ENCODE assay signal across 8 cellular contexts in the genomic region with DNA sequence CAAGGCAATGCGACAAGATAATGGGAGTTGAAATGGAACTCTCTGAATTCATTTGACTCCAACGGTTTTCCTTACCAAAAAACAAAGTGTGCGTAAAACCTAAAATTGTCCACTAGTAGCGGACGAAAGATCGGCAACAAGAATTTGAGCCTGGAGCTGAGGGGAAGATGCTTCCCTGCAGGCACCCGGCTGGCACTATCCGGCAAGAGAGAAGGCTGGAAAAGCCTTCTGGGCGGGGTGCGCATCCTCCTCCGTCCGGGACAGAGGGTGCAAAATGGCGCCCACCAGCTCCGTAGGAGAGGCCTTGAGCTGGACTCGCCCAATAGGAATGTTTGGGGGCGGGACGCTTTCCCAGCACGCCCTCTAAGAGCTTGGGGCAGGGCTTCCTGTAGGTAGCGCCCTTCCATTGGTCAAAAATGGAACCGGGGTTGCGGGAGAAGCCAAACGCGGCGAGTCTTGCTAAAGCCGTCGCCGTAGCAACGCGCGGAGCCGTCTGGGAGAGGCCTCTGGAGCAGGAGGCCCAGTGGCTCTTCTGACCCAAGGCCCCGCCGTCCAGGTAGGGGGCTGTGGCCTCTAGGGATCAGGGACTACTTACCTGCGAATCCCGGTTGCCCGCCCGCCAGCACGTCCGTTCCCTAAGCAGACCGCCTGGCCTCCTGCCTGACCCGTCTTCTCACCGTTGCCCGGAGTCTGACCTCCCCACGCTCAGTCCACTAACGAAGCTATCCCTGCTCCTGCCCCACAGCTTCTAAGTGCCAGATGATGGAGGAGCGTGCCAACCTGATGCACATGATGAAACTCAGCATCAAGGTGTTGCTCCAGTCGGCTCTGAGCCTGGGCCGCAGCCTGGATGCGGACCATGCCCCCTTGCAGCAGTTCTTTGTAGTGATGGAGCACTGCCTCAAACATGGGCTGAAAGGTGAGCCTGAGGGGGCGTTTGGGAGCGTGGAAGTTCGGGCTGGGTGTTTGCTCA. TPM values are rescaled to one million over a fixed set of nuclear protein-coding genes. Genes with fewer than 3 reads are reported as not detected.
A peak's percentile ranks its signal among the peaks of the same experiment; 100 is the strongest.
DNase-seq lines count a peak whose midpoint lies in the region; ATAC-seq, FAIRE-seq and TF ChIP-seq lines count a peak whose summit lies in the region.

No MANE protein-coding gene starts in this region.

- peak; percentile 81 for FAIRE-seq in H54 (lab: Jason Lieb, UNC)

- peak overlapping the region; percentile 81 for H3K4me3 ChIP-seq in brain microvascular endothelial cell (ENCODE audit: low read depth, low read length)

- intact Hi-C loops in sciatic nerve (cut with DNase I), result no loop called here

- peak; percentile 87 for TF ChIP-seq POLR2A in H54 (IDR thresholded peaks at IDR 0.05; ENCODE audit: low read depth, low read length)

- peaks cover 18% of the 10 kb centered on the region for H3K36me3 ChIP-seq in brain microvascular endothelial cell (replicated peaks)

- ATAC-seq in sciatic nerve, result peak; percentile 100

- H3K27me3 ChIP-seq in brain microvascular endothelial cell (replicated peaks), result no peaks in the 10 kb centered on the region

- H3K27ac ChIP-seq in brain microvascular endothelial cell, result peak overlapping the region; percentile 65

- peak; percentile 99 for DNase-seq in EH (ENCODE audit: low read depth)
- DNase-seq in H54 (ENCODE audit: insufficient read length, low spot score), result peak; percentile 99
- peak; percentile 94 for DNase-seq in NCI-H1105 (lab: John Stamatoyannopoulos, UW)
- DNase-seq in T-helper 9 cell, result peak; percentile 88
- DNase-seq in brain microvascular endothelial cell, result peak; percentile 98
- peak; percentile 93 for DNase-seq in iPS DF 4.7 (ENCODE audit: extremely low read depth, low spot score)
- peak; percentile 99 for DNase-seq in sciatic nerve (ENCODE audit: low spot score)
- DNase-seq in NOMO-1 treated with DMSO at 0.1 percent for 48 hours (lab: John Stamatoyannopoulos, UW; ENCODE audit: unreplicated experiment), result no peak

- TF ChIP-seq CTCF in brain microvascular endothelial cell (IDR thresholded peaks at IDR 0.05; ENCODE audit: low read depth, low read length, missing control alignments), result no peak

- in situ Hi-C loops in brain microvascular endothelial cell (cut with HindIII; ENCODE audit: low pct_ligation_motif_present, low sequenced_read_pairs), result no loop called here

RNA-seq across cellular contexts. Expression of gene RUFY1, which starts 9.2 kb away (rescaled TPM):
- total RNA-seq in sciatic nerve, result 52.1 TPM
